Comparison of ENCODE assay signal across 15 cellular contexts in genomic region chr17:69428252-69428980, GRCh38. TPM values are rescaled to one million over a fixed set of nuclear protein-coding genes. Genes with fewer than 3 reads are reported as not detected.
DNase-seq lines count a peak whose midpoint lies in the region; ATAC-seq, FAIRE-seq and TF ChIP-seq lines count a peak whose summit lies in the region.
"Had no signal": no experiment of that assay in that cellular context is flagged by ENCODE, and none has a peak within 500 bp of the region (broad histone marks: within the 10 kb centered on the region; RNA-seq: fewer than 3 reads in every experiment).

No MANE protein-coding gene starts in this region.

- FAIRE-seq in GM12878 (lab: Jason Lieb, UNC) (peak; percentile 52), GM19239 (lab: Jason Lieb, UNC) (no peak)
- FAIRE-seq: astrocyte, keratinocyte had no signal

- TF ChIP-seq EP300 in GM12878 (IDR thresholded peaks at IDR 0.05; ENCODE audit: borderline replicate concordance in 1 of 2, control insufficient read depth in 1 of 2, low read depth in 2 of 2, low read length in 2 of 2), result no peak

- H4K91ac ChIP-seq in H9 (ENCODE audit: insufficient read length, low read depth, low read length), result no peak overlapping the region

- no peak overlapping the region for H2BK15ac ChIP-seq in H9 (ENCODE audit: low read depth, low read length)

- no peak overlapping the region for H3K4me3 ChIP-seq in GM12878
- H3K4me3 ChIP-seq: esophagus muscularis mucosa had no signal

- H3K9ac ChIP-seq in H9 (ENCODE audit: extremely low read depth, insufficient read length, low read length) (no peak overlapping the region), GM12878 (ENCODE audit: control insufficient read depth, insufficient read depth, low read length) (no peak overlapping the region)
- H3K9ac ChIP-seq: parathyroid adenoma had no signal

- in situ Hi-C loops in GM12878 (cut with MboI), result no loop called here

- no peak overlapping the region for H3K27ac ChIP-seq in H9 (ENCODE audit: insufficient read length, low read depth, low read length)
- H3K27ac ChIP-seq in GM12878 (ENCODE audit: control insufficient read depth, insufficient read depth), result 0 out of 2 replicates have a peak overlapping the region, but pooled peaks have one; percentile 24
- H3K27ac ChIP-seq: esophagus muscularis mucosa, parathyroid adenoma had no signal

- SMC1A ChIA-PET in GM12878 (lab: Charles Lee; ENCODE audit: uncharacterized antibody, unreplicated experiment), result interaction anchor here (1.4 kb wide), 1 partner anchor 18 kb away, joined by 3 read pairs; no protein-coding TSS in a partner anchor

- no peak overlapping the region for H3T11ph ChIP-seq in H9 (ENCODE audit: low read length)

- H3K4me1 Mint-ChIP-seq in CD14-positive monocyte, result peaks cover 41% of the 10 kb centered on the region
- peaks cover 66 to 74% of the 10 kb centered on the region in 2 experiments for H3K4me1 Mint-ChIP-seq in H9
- H3K4me1 Mint-ChIP-seq in naive B cell, result peaks cover 21 to 39% (median 35%) of the 10 kb centered on the region in 3 donors

- RAD21 ChIA-PET in GM12878 (lab: Charles Lee; ENCODE audit: unreplicated experiment), result interaction anchor here (1.1 kb wide), 1 partner anchor 13 kb away, joined by 3 read pairs; the partner anchor contains the start of gene MAP2K6

- no peaks in the 10 kb centered on the region for H3K27me3 ChIP-seq in H9 (ENCODE audit: insufficient read depth, low read length)
- H3K27me3 ChIP-seq in GM12878 (replicated peaks in 1 of 2; ENCODE audit: control insufficient read depth in 2 of 2, insufficient read depth in 2 of 2, low read length in 1 of 2), result no peaks in the 10 kb centered on the region
- H3K27me3 ChIP-seq: esophagus muscularis mucosa had no signal

- no peaks in the 10 kb centered on the region for H3K79me1 ChIP-seq in H9 (ENCODE audit: insufficient read depth, low read depth, low read length, poor library complexity, severe bottlenecking)

- no peak overlapping the region for H3K56ac ChIP-seq in H9 (ENCODE audit: insufficient read length, low read depth, low read length)

- H3K14ac ChIP-seq in H9 (ENCODE audit: insufficient read depth, low read length), result no peak overlapping the region

- no peaks in the 10 kb centered on the region for H3K9me3 Mint-ChIP-seq in CD14-positive monocyte
- H3K9me3 Mint-ChIP-seq in H9, result no peaks in the 10 kb centered on the region
- H3K9me3 Mint-ChIP-seq in naive B cell, result no peaks in the 10 kb centered on the region
- H3K9me3 Mint-ChIP-seq: activated B cell treated with CpG ODN at 0.5 μM for 24 hours had no signal

- WGBS in H9 (ENCODE audit: extremely low coverage, insufficient read length, low lambda C conversion rate), result no CpG with 5 or more reads among the region's 6 CpGs
- 50% methylated on average over 6 of the region's 6 CpGs for WGBS in GM12878 (ENCODE audit: insufficient coverage, insufficient replicate concordance, low lambda C conversion rate, missing lambda C conversion rate)

- intact Hi-C loops in CD14-positive monocyte (cut with micrococcal nuclease), result no loop called here
- intact Hi-C loops in GM12878 (cut with micrococcal nuclease; ENCODE audit: unreplicated experiment), result no loop called here

- H3K9me3 ChIP-seq in H9 (ENCODE audit: control insufficient read depth, low read depth, low read length) (no peaks in the 10 kb centered on the region), GM12878 (replicated peaks; ENCODE audit: control insufficient read depth, insufficient read depth, low read length) (no peaks in the 10 kb centered on the region; the same call in 2 of the 3 replicates)
- H3K9me3 ChIP-seq: esophagus muscularis mucosa had no signal

- no peak overlapping the region for H2BK20ac ChIP-seq in H9 (ENCODE audit: low read depth, low read length, poor library complexity, severe bottlenecking)

- no peaks in the 10 kb centered on the region; the same call in 1 of the 2 replicates for H3K79me2 ChIP-seq in H9 (ENCODE audit: insufficient read depth, low read length)
- peaks cover 2% of the 10 kb centered on the region; the same call in 1 of the 2 replicates for H3K79me2 ChIP-seq in GM12878 (ENCODE audit: control insufficient read depth, insufficient read depth, low read length)
- H3K79me2 ChIP-seq: parathyroid adenoma had no signal

- peaks cover 0 to 3% (median 0%) of the 10 kb centered on the region in 3 donors for H3K27me3 Mint-ChIP-seq in CD14-positive monocyte (ENCODE audit: low read depth in 3 of 3)
- no peaks in the 10 kb centered on the region for H3K27me3 Mint-ChIP-seq in H9 (ENCODE audit: low read depth)
- H3K27me3 Mint-ChIP-seq in naive B cell, result no peaks in the 10 kb centered on the region
- H3K27me3 Mint-ChIP-seq: activated B cell treated with CpG ODN at 0.5 μM for 24 hours had no signal

- H3K36me3 ChIP-seq in GM12878 (ENCODE audit: control insufficient read depth in 2 of 2, insufficient read depth in 2 of 2, low read length in 1 of 2), result no peaks in the 10 kb centered on the region
- H3K36me3 ChIP-seq: esophagus muscularis mucosa had no signal

- DNase-seq in CD14-positive monocyte (ENCODE audit: low spot score) (peak; percentile 69), H9 (no peak), GM12878 (ENCODE audit: low read depth, low spot score) (no peak), naive B cell (no peak), NCI-H146 (lab: John Stamatoyannopoulos, UW) (no peak), NCI-H1694 treated with DMSO at 0.1 percent for 48 hours (lab: John Stamatoyannopoulos, UW) (no peak), GM19239 (ENCODE audit: insufficient read length, low spot score) (no peak)
- no peak for DNase-seq in activated effector memory CD4-positive, alpha-beta T cell treated with Interleukin-2 at 50 U/mL for 16 hours
- DNase-seq: activated B cell treated with CpG ODN at 0.5 μM for 24 hours, dermis blood vessel endothelial cell, NCI-H2081 had no signal

- H3K4ac ChIP-seq in H9 (ENCODE audit: low read depth, low read length), result no peak overlapping the region

- no peak overlapping the region for H4K5ac ChIP-seq in H9 (ENCODE audit: insufficient read length, low read depth, low read length)

- H3K36me3 Mint-ChIP-seq in CD14-positive monocyte (peaks cover 10% of the 10 kb centered on the region in 2 donors), H9 (ENCODE audit: insufficient read depth in 1 of 3, low read depth in 3 of 3) (peaks cover 0 to 2% (median 0%) of the 10 kb centered on the region in 3 experiments; a peak in 1 of 7 replicates), naive B cell (peaks cover 0 to 4% of the 10 kb centered on the region in 2 donors)

- H2BK5ac ChIP-seq in H9 (ENCODE audit: insufficient read length, low read length), result no peak overlapping the region

- H3K4me3 Mint-ChIP-seq in CD14-positive monocyte (peak overlapping the region in 1 of 2 donors; percentile 26), H9 (no peak overlapping the region), naive B cell (peak overlapping the region in 1 of 8 donors; percentile 59)
- H3K4me3 Mint-ChIP-seq: activated B cell treated with CpG ODN at 0.5 μM for 24 hours had no signal

- H3K4me2 ChIP-seq in H9 (ENCODE audit: insufficient read depth, insufficient read length, low read length), result no peak overlapping the region
- peak overlapping the region; percentile 39; the same call in 1 of the 2 replicates for H3K4me2 ChIP-seq in GM12878 (ENCODE audit: control insufficient read depth, insufficient read depth)

- H4K20me1 ChIP-seq in H9 (ENCODE audit: control insufficient read depth, insufficient read depth, insufficient read length), result no peaks in the 10 kb centered on the region
- no peaks in the 10 kb centered on the region for H4K20me1 ChIP-seq in GM12878 (ENCODE audit: control insufficient read depth, insufficient read depth)

- no peak overlapping the region for H2BK12ac ChIP-seq in H9 (ENCODE audit: insufficient read length, low read depth, low read length)

- no peak for TF ChIP-seq RAD21 in GM12878 (IDR thresholded peaks at IDR 0.05; ENCODE audit: insufficient read depth, low read depth, low read length)

- POLR2A ChIA-PET in GM12878 (lab: Charles Lee), result no interaction called here

- peaks cover 17% of the 10 kb centered on the region for H3K4me1 ChIP-seq in H9 (ENCODE audit: insufficient read depth, low read length)
- peaks cover 18% of the 10 kb centered on the region for H3K4me1 ChIP-seq in GM12878 (ENCODE audit: control insufficient read depth, insufficient read depth, low read length)
- H3K4me1 ChIP-seq: esophagus muscularis mucosa, parathyroid adenoma had no signal

- CTCF ChIA-PET in GM12878 (lab: Yijun Ruan, JAX), result interaction anchor here (1.4 kb wide), 1 partner anchor 9 kb away, joined by 5 read pairs; no protein-coding TSS in a partner anchor

- H3K23me2 ChIP-seq in H9 (ENCODE audit: insufficient read length, low read depth, low read length, poor library complexity, severe bottlenecking), result no peaks in the 10 kb centered on the region

- H2AK5ac ChIP-seq in H9 (ENCODE audit: insufficient read length, low read length), result no peak overlapping the region

- BruUV-seq in GM12878 (replicated peaks; lab: Mats Ljungman, UMichigan), result no TSS peak

- no peak for TF ChIP-seq POLR2A in GM12878 (IDR thresholded peaks at IDR 0.05; ENCODE audit: low read depth, low read length)

- no peak overlapping the region for H2AFZ ChIP-seq in H9 (ENCODE audit: low read length)
- H2AFZ ChIP-seq in GM12878 (ENCODE audit: control insufficient read depth, low read depth, low read length), result peak overlapping the region; percentile 65
- H2AFZ ChIP-seq: parathyroid adenoma had no signal

- peak; percentile 32 for ATAC-seq in GM12878
- peak; percentile 54 to 62 for ATAC-seq in naive B cell (ENCODE audit: low read depth in 2 of 2)

- no peak overlapping the region for H4K8ac ChIP-seq in H9 (replicated peaks; ENCODE audit: insufficient read length, low read depth, low read length)

- no peak overlapping the region for H2BK120ac ChIP-seq in H9 (ENCODE audit: low read depth, low read length, poor library complexity, severe bottlenecking)

- H3K27ac Mint-ChIP-seq in CD14-positive monocyte (peak overlapping the region; percentile 86 to 95 (median 92)), H9 (peak overlapping the region in 2 of 3 experiments; percentile 8 to 73; a peak in 4 of 7 replicates), naive B cell (peak overlapping the region in 1 of 6 donors; percentile 6)
- H3K27ac Mint-ChIP-seq: activated B cell treated with CpG ODN at 0.5 μM for 24 hours had no signal

- no peak overlapping the region for H3K23ac ChIP-seq in H9 (ENCODE audit: insufficient read length, low read depth, low read length)

- TF ChIP-seq CTCF in CD14-positive monocyte (IDR thresholded peaks at IDR 0.05) (no peak), H9 (conservative IDR thresholded peaks at IDR 0.05) (no peak), GM12878 (IDR thresholded peaks at IDR 0.05 in 2 of 3, conservative IDR thresholded peaks at IDR 0.05 in 1 of 3; ENCODE audit: control insufficient read depth in 2 of 3, extremely low read depth in 1 of 3, insufficient read depth in 1 of 3, low read depth in 3 of 3, low read length in 3 of 3) (no peak)

- H3K18ac ChIP-seq in H9 (ENCODE audit: insufficient read length, low read depth, low read length), result no peak overlapping the region

RNA-seq across cellular contexts. Expression of gene MAP2K6, which starts 13.9 kb away (rescaled TPM):
- polyA plus RNA-seq in CD14-positive monocyte (10 to 100 TPM; 18.5 to 28.9 TPM), GM12878 (2011; rRNA removed) (16.4 and 20.2 TPM in 2 replicates), GM12878 (2014; fragmentation: Illumina TruSeq; extraction: Trizol) (27.5 and 28.1 TPM in 2 replicates), GM12878 (2014; fragmentation: Nextera tagmentation; extraction: Ambion mirVana) (10 to 100 TPM; 61.4 to 70.3 TPM), GM12878 (2014; rRNA removed) (17.8 and 21.1 TPM in 2 replicates), GM12878 (2016; fragmentation: Nextera tagmentation; extraction: Ambion mirVana) (10 to 100 TPM; 15.6 to 16.7 TPM), naive B cell (ENCODE audit: low read depth in 6 of 6) (10 to 100 TPM in 2 of 6 donors, 1 to 10 TPM in 4; 5.1 to 16.2 (median 5.3) TPM)
- total RNA-seq in H9 (2021) (17.7 and 18.9 TPM in 2 replicates), GM12878 (2014; rRNA removed) (24.1 and 32.4 TPM in 2 replicates), GM12878 (2014; rRNA removed; fragmentation: Illumina TruSeq; extraction: Trizol) (19.9 and 22.3 TPM in 2 replicates), GM12878 (2021) (23.5 and 24.6 TPM in 2 replicates)
- 13.7 and 14.6 TPM in 2 replicates for total RNA-seq in GM12878 (2013; cell fraction: nucleolus; rRNA removed)
- polyA plus RNA-seq in GM12878 (2011; ENCODE audit: low read depth), result 14.5 TPM
- polyA plus RNA-seq in GM12878 (2011; cell fraction: cytosol; rRNA removed), result 9.9 and 10.2 TPM in 2 replicates
- polyA plus RNA-seq in GM12878 (2011; cell fraction: nucleus; rRNA removed), result 5.8 and 6.8 TPM in 2 replicates
- 18.7 and 19.2 TPM in 2 replicates for polyA plus RNA-seq in GM12878 (2012)
- polyA minus RNA-seq in GM12878 (2011; rRNA and poly(A)+ RNA removed), result 12.7 and 16.5 TPM in 2 replicates
- polyA minus RNA-seq in GM12878 (2011; cell fraction: cytosol; rRNA and poly(A)+ RNA removed), result 2.8 and 3.3 TPM in 2 replicates
- 7.1 and 7.7 TPM in 2 replicates for polyA minus RNA-seq in GM12878 (2011; cell fraction: nucleus; rRNA and poly(A)+ RNA removed)
